Comparison of ENCODE assay signal across 26 cellular contexts in genomic region chr18:36142751-36143150, GRCh38. TPM values are rescaled to one million over a fixed set of nuclear protein-coding genes. Genes with fewer than 3 reads are reported as not detected.
DNase-seq lines count a peak whose midpoint lies in the region; ATAC-seq, FAIRE-seq and TF ChIP-seq lines count a peak whose summit lies in the region.
"Had no signal": no experiment of that assay in that cellular context is flagged by ENCODE, and none has a peak within 500 bp of the region (broad histone marks: within the 10 kb centered on the region; RNA-seq: fewer than 3 reads in every experiment).

No MANE protein-coding gene starts in this region.

- TF ChIP-seq RAD21 in GM12878 (IDR thresholded peaks at IDR 0.05; ENCODE audit: insufficient read depth, low read depth, low read length), result no peak

- no peak overlapping the region for H3K27ac Mint-ChIP-seq in activated CD4-positive, alpha-beta T cell treated with anti-CD3 and anti-CD28 coated beads for 36 hours
- H3K27ac Mint-ChIP-seq in activated CD4-positive, alpha-beta T cell treated with anti-CD3 and anti-CD28 coated beads, Interleukin-2, amount 10 ng/mL, durations not matched to agents 7 days and 5 days, result no peak overlapping the region
- H3K27ac Mint-ChIP-seq: CD14-positive monocyte; CD4-positive, alpha-beta T cell; HFFc6 had no signal

- H3K4ac ChIP-seq in mesenchymal stem cell (ENCODE audit: low read depth in 1 of 2, low read length in 2 of 2), result no peak overlapping the region

- no peak for TF ChIP-seq EP300 in GM12878 (IDR thresholded peaks at IDR 0.05; ENCODE audit: borderline replicate concordance in 1 of 2, control insufficient read depth in 1 of 2, low read depth in 2 of 2, low read length in 2 of 2)

- BruUV-seq in GM12878 (replicated peaks; lab: Mats Ljungman, UMichigan), result no TSS peak

- H3K4me3 ChIP-seq in GM12878, result no peak overlapping the region
- no peak overlapping the region for H3K4me3 ChIP-seq in mesenchymal stem cell (ENCODE audit: insufficient read depth in 1 of 2, low read depth in 1 of 2, low read length in 2 of 2)
- H3K4me3 ChIP-seq: A549; BLaER1 treated with 17β-estradiol and CSF1 and Interleukin-3, amounts not matched to agents 10 nM and 100 nM; HAP-1 had no signal

- H2AFZ ChIP-seq in GM12878 (ENCODE audit: control insufficient read depth, low read depth, low read length) (no peak overlapping the region), mesenchymal stem cell (ENCODE audit: low read depth, low read length) (no peak overlapping the region)

- no peak overlapping the region for H2AK5ac ChIP-seq in mesenchymal stem cell (ENCODE audit: low read length, severe bottlenecking)

- no peak overlapping the region for H2BK120ac ChIP-seq in mesenchymal stem cell (ENCODE audit: low read depth, low read length)

- no peak overlapping the region for H2BK5ac ChIP-seq in mesenchymal stem cell (ENCODE audit: low read depth, low read length, poor library complexity, severe bottlenecking)

- no peak overlapping the region for H2BK12ac ChIP-seq in mesenchymal stem cell (ENCODE audit: low read length in 2 of 2)

- no peaks in the 10 kb centered on the region for H3K9me3 Mint-ChIP-seq in activated CD4-positive, alpha-beta T cell treated with anti-CD3 and anti-CD28 coated beads for 36 hours (ENCODE audit: low read depth)
- no peaks in the 10 kb centered on the region for H3K9me3 Mint-ChIP-seq in activated CD4-positive, alpha-beta T cell treated with anti-CD3 and anti-CD28 coated beads, Interleukin-2, amount 10 ng/mL, durations not matched to agents 7 days and 5 days
- H3K9me3 Mint-ChIP-seq: CD14-positive monocyte; CD4-positive, alpha-beta T cell; CD8-positive, alpha-beta memory T cell; HFFc6 had no signal

- H3K9ac ChIP-seq in GM12878 (ENCODE audit: control insufficient read depth, insufficient read depth, low read length) (no peak overlapping the region), mesenchymal stem cell (ENCODE audit: low read length) (no peak overlapping the region)
- H3K9ac ChIP-seq: BLaER1 treated with 17β-estradiol and CSF1 and Interleukin-3, amounts not matched to agents 10 nM and 100 nM had no signal

- H3K18ac ChIP-seq in mesenchymal stem cell (ENCODE audit: low read depth in 1 of 2, low read length in 2 of 2), result no peak overlapping the region

- H3K14ac ChIP-seq in mesenchymal stem cell (ENCODE audit: low read length in 2 of 2), result no peak overlapping the region

- H3K79me2 ChIP-seq in GM12878 (ENCODE audit: control insufficient read depth, insufficient read depth, low read length), result no peaks in the 10 kb centered on the region; the same call in 1 of the 2 replicates

- H4K91ac ChIP-seq in mesenchymal stem cell (ENCODE audit: low read length), result no peak overlapping the region

- H3K27me3 ChIP-seq in GM12878 (replicated peaks in 1 of 2; ENCODE audit: control insufficient read depth in 2 of 2, insufficient read depth in 2 of 2, low read length in 1 of 2) (no peaks in the 10 kb centered on the region), mesenchymal stem cell (ENCODE audit: control insufficient read depth in 1 of 2, insufficient read depth in 1 of 2, low read length in 2 of 2) (no peaks in the 10 kb centered on the region)
- H3K27me3 ChIP-seq: BE2C; BLaER1 treated with 17β-estradiol and CSF1 and Interleukin-3, amounts not matched to agents 10 nM and 100 nM had no signal

- H3K4me2 ChIP-seq in GM12878 (ENCODE audit: control insufficient read depth, insufficient read depth) (no peak overlapping the region), mesenchymal stem cell (ENCODE audit: low read length, poor library complexity, severe bottlenecking) (no peak overlapping the region)
- H3K4me2 ChIP-seq: A549; BLaER1 treated with 17β-estradiol and CSF1 and Interleukin-3, amounts not matched to agents 10 nM and 100 nM had no signal

- CTCF ChIA-PET in activated CD4-positive, alpha-beta T cell treated with anti-CD3 and anti-CD28 coated beads for 36 hours (lab: Charles Lee), result interaction anchor here (0.7 to 1.8 kb wide), 4 partner anchors 14 to 47 kb away, joined by 3 to 5 read pairs (median 4); no protein-coding TSS in a partner anchor
- CTCF ChIA-PET in activated CD4-positive, alpha-beta T cell treated with anti-CD3 and anti-CD28 coated beads, Interleukin-2, amount 10 ng/mL, durations not matched to agents 7 days and 5 days (lab: Charles Lee), result interaction anchor here (0.7 kb wide), 1 partner anchor 1274 kb away, joined by 9 read pairs; no protein-coding TSS in a partner anchor
- CTCF ChIA-PET in GM12878 (lab: Yijun Ruan, JAX), result interaction anchor here (0.5 to 1.0 kb wide), 2 partner anchors 14 to 426 kb away, joined by 3 to 5 read pairs; partner anchors contain the start of gene SLC39A6

- H2BK15ac ChIP-seq in mesenchymal stem cell (ENCODE audit: low read depth, poor library complexity, severe bottlenecking), result no peak overlapping the region

- DNase-seq in activated CD4-positive, alpha-beta T cell treated with anti-CD3 and anti-CD28 coated beads for 36 hours, result no peak
- DNase-seq in activated CD4-positive, alpha-beta T cell treated with anti-CD3 and anti-CD28 coated beads, Interleukin-2, amount 10 ng/mL, durations not matched to agents 7 days and 5 days, result no peak
- peak; percentile 9 for DNase-seq in GM10266 (ENCODE audit: extremely low spot score)
- DNase-seq in GM12878 (ENCODE audit: low read depth, low spot score), result no peak
- DNase-seq in NCI-H446 treated with DMSO at 0.1 percent for 48 hours (lab: John Stamatoyannopoulos, UW), result no peak
- DNase-seq in stimulated activated CD8-positive, alpha-beta memory T cell treated with anti-CD3 and anti-CD28 coated beads, Interleukin-4, amount 100 ng/mL, for 48 hours, result no peak
- no peak for DNase-seq in mesenchymal stem cell
- DNase-seq: ACHN; AML-193; BE2C; CD4-positive, alpha-beta T cell; CD8-positive, alpha-beta memory T cell; DMS53; DMS79 treated with DMSO at 0.1 percent for 48 hours; GOT3; HFFc6 had no signal

- H3K36me3 Mint-ChIP-seq in activated CD4-positive, alpha-beta T cell treated with anti-CD3 and anti-CD28 coated beads for 36 hours (ENCODE audit: low read depth), result peaks cover 52% of the 10 kb centered on the region
- H3K36me3 Mint-ChIP-seq in activated CD4-positive, alpha-beta T cell treated with anti-CD3 and anti-CD28 coated beads, Interleukin-2, amount 10 ng/mL, durations not matched to agents 7 days and 5 days (ENCODE audit: low read depth), result peaks cover 49% of the 10 kb centered on the region

- H3K36me3 ChIP-seq in GM12878 (ENCODE audit: control insufficient read depth in 2 of 2, insufficient read depth in 2 of 2, low read length in 1 of 2), result peaks cover 3 to 37% of the 10 kb centered on the region in 2 experiments
- H3K36me3 ChIP-seq in mesenchymal stem cell (ENCODE audit: control insufficient read depth in 1 of 2, insufficient read depth in 2 of 2, low read depth in 1 of 2, low read length in 2 of 2), result peaks cover 32 to 94% of the 10 kb centered on the region in 2 experiments

- intact Hi-C loops in activated CD4-positive, alpha-beta T cell treated with anti-CD3 and anti-CD28 coated beads for 36 hours (cut with DNase I, micrococcal nuclease), result no loop called here
- intact Hi-C loops in GM12878 (cut with micrococcal nuclease; ENCODE audit: unreplicated experiment), result no loop called here

- no peaks in the 10 kb centered on the region for H4K20me1 ChIP-seq in GM12878 (ENCODE audit: control insufficient read depth, insufficient read depth)

- H3K4me1 Mint-ChIP-seq in activated CD4-positive, alpha-beta T cell treated with anti-CD3 and anti-CD28 coated beads for 36 hours, result peaks cover 7% of the 10 kb centered on the region
- H3K4me1 Mint-ChIP-seq in activated CD4-positive, alpha-beta T cell treated with anti-CD3 and anti-CD28 coated beads, Interleukin-2, amount 10 ng/mL, durations not matched to agents 7 days and 5 days, result peaks cover 10% of the 10 kb centered on the region
- H3K4me1 Mint-ChIP-seq: CD14-positive monocyte had no signal

- H3K79me1 ChIP-seq in mesenchymal stem cell (replicated peaks; ENCODE audit: low read length, poor library complexity, severe bottlenecking), result peaks cover 26% of the 10 kb centered on the region

- H4K8ac ChIP-seq in mesenchymal stem cell (ENCODE audit: low read length), result no peak overlapping the region

- RAD21 ChIA-PET in GM12878 (lab: Charles Lee; ENCODE audit: unreplicated experiment), result no interaction called here

- H3K9me3 ChIP-seq in GM12878 (replicated peaks; ENCODE audit: control insufficient read depth, insufficient read depth, low read length) (no peaks in the 10 kb centered on the region), mesenchymal stem cell (ENCODE audit: control insufficient read depth, low read length) (no peaks in the 10 kb centered on the region)
- H3K9me3 ChIP-seq: A549; BE2C; BLaER1 treated with 17β-estradiol and CSF1 and Interleukin-3, amounts not matched to agents 10 nM and 100 nM; HAP-1 had no signal

- H3K27ac ChIP-seq in GM12878 (ENCODE audit: control insufficient read depth, insufficient read depth), result no peak overlapping the region
- H3K27ac ChIP-seq in mesenchymal stem cell (ENCODE audit: low read length, poor library complexity, severe bottlenecking), result no peak overlapping the region
- H3K27ac ChIP-seq: 22Rv1; A549; BLaER1 treated with 17β-estradiol and CSF1 and Interleukin-3, amounts not matched to agents 10 nM and 100 nM had no signal

- in situ Hi-C loops in GM12878 (cut with MboI), result no loop called here

- TF ChIP-seq CTCF in GM10266 (IDR thresholded peaks at IDR 0.05; ENCODE audit: control insufficient read depth, insufficient read depth, low read depth, missing control alignments), result no peak
- no peak for TF ChIP-seq CTCF in GM12878 (IDR thresholded peaks at IDR 0.05 in 2 of 3, conservative IDR thresholded peaks at IDR 0.05 in 1 of 3; ENCODE audit: control insufficient read depth in 2 of 3, extremely low read depth in 1 of 3, insufficient read depth in 1 of 3, low read depth in 3 of 3, low read length in 3 of 3)

- no peak overlapping the region for H3K23ac ChIP-seq in mesenchymal stem cell (ENCODE audit: low read length in 2 of 2)

- no peaks in the 10 kb centered on the region for H3K27me3 Mint-ChIP-seq in activated CD4-positive, alpha-beta T cell treated with anti-CD3 and anti-CD28 coated beads for 36 hours
- no peaks in the 10 kb centered on the region for H3K27me3 Mint-ChIP-seq in activated CD4-positive, alpha-beta T cell treated with anti-CD3 and anti-CD28 coated beads, Interleukin-2, amount 10 ng/mL, durations not matched to agents 7 days and 5 days
- H3K27me3 Mint-ChIP-seq: CD4-positive, alpha-beta T cell; CD8-positive, alpha-beta memory T cell had no signal

- ATAC-seq in activated CD4-positive, alpha-beta T cell treated with anti-CD3 and anti-CD28 coated beads for 36 hours, result peak; percentile 64
- ATAC-seq in GM12878, result peak; percentile 18; the same call in 1 of the 3 replicates
- ATAC-seq: A549 had no signal

- H3K4me3 Mint-ChIP-seq in activated CD4-positive, alpha-beta T cell treated with anti-CD3 and anti-CD28 coated beads for 36 hours, result no peak overlapping the region
- no peak overlapping the region for H3K4me3 Mint-ChIP-seq in activated CD4-positive, alpha-beta T cell treated with anti-CD3 and anti-CD28 coated beads, Interleukin-2, amount 10 ng/mL, durations not matched to agents 7 days and 5 days
- H3K4me3 Mint-ChIP-seq: CD14-positive monocyte; CD4-positive, alpha-beta T cell; CD8-positive, alpha-beta memory T cell; HFFc6 had no signal

- FAIRE-seq in A204.1 (lab: Jason Lieb, UNC), result peak; percentile 66
- no peak for FAIRE-seq in GM12878 (lab: Jason Lieb, UNC)
- FAIRE-seq: A549, GM12891, GM18507, H54 had no signal

- SMC1A ChIA-PET in GM12878 (lab: Charles Lee; ENCODE audit: uncharacterized antibody, unreplicated experiment), result interaction anchor here (1.3 kb wide), 1 partner anchor 9 kb away, joined by 3 read pairs; no protein-coding TSS in a partner anchor

- 30% methylated on average over 3 of the region's 3 CpGs for WGBS in GM12878 (ENCODE audit: insufficient coverage, insufficient replicate concordance, low lambda C conversion rate, missing lambda C conversion rate)
- 100% methylated on average over 1 of the region's 3 CpGs for WGBS in mesenchymal stem cell

- TF ChIP-seq POLR2A in GM12878 (IDR thresholded peaks at IDR 0.05; ENCODE audit: low read depth, low read length), result no peak

- POLR2A ChIA-PET in activated CD4-positive, alpha-beta T cell treated with anti-CD3 and anti-CD28 coated beads for 36 hours (lab: Charles Lee), result interaction anchor here (0.8 kb wide), 1 partner anchor 13 kb away, joined by 7 read pairs; the partner anchor contains the start of gene ELP2
- POLR2A ChIA-PET in activated CD4-positive, alpha-beta T cell treated with anti-CD3 and anti-CD28 coated beads, Interleukin-2, amount 10 ng/mL, durations not matched to agents 7 days and 5 days (lab: Charles Lee), result interaction anchor here (0.6 kb wide), 1 partner anchor 14 kb away, joined by 7 read pairs; the partner anchor contains the start of gene SLC39A6
- POLR2A ChIA-PET in GM12878 (lab: Charles Lee), result interaction anchor here (1.5 kb wide), 1 partner anchor 19 kb away, joined by 6 read pairs; no protein-coding TSS in a partner anchor

- H3K4me1 ChIP-seq in GM12878 (ENCODE audit: control insufficient read depth, insufficient read depth, low read length), result no peaks in the 10 kb centered on the region
- H3K4me1 ChIP-seq in mesenchymal stem cell (ENCODE audit: control insufficient read depth, insufficient read depth, low read depth, low read length), result peaks cover 2% of the 10 kb centered on the region
- H3K4me1 ChIP-seq: A549, BE2C, HAP-1 had no signal

RNA-seq across cellular contexts. Expression of gene ELP2, which starts 13.1 kb away (rescaled TPM):
- 100 to 1,000 TPM in 1 of 2 experiments, 10 to 100 TPM in 1; 76.5 to 114 TPM for total RNA-seq in activated CD4-positive, alpha-beta T cell treated with anti-CD3 and anti-CD28 coated beads for 36 hours
- 10 to 100 TPM; 63.3 to 72.8 TPM for total RNA-seq in activated CD4-positive, alpha-beta T cell treated with anti-CD3 and anti-CD28 coated beads, Interleukin-2, amount 10 ng/mL, durations not matched to agents 7 days and 5 days
- 502 and 522 TPM in 2 replicates for total RNA-seq in GM12878 (2013; cell fraction: nucleolus; rRNA removed)
- total RNA-seq in GM12878 (2014; rRNA removed), result 117 and 145 TPM in 2 replicates
- total RNA-seq in GM12878 (2014; rRNA removed; fragmentation: Illumina TruSeq; extraction: Trizol), result 58.9 and 59.8 TPM in 2 replicates
- 88.8 and 92.8 TPM in 2 replicates for total RNA-seq in GM12878 (2021)
- polyA plus RNA-seq in GM12878 (2011; ENCODE audit: low read depth), result 85.1 TPM
- 134 and 180 TPM in 2 replicates for polyA plus RNA-seq in GM12878 (2011; rRNA removed)
- 57.9 and 70.0 TPM in 2 replicates for polyA plus RNA-seq in GM12878 (2011; cell fraction: cytosol; rRNA removed)
- polyA plus RNA-seq in GM12878 (2011; cell fraction: nucleus; rRNA removed), result 110 and 124 TPM in 2 replicates
- polyA plus RNA-seq in GM12878 (2012), result 98.3 and 108 TPM in 2 replicates
- polyA plus RNA-seq in GM12878 (2014; fragmentation: Illumina TruSeq; extraction: Trizol), result 56.9 and 73.2 TPM in 2 replicates
- polyA plus RNA-seq in GM12878 (2014; fragmentation: Nextera tagmentation; extraction: Ambion mirVana), result 10 to 100 TPM; 90.6 to 90.7 TPM
- 58.4 and 65.5 TPM in 2 replicates for polyA plus RNA-seq in GM12878 (2014; rRNA removed)
- 10 to 100 TPM; 76.9 to 86.4 TPM for polyA plus RNA-seq in GM12878 (2016; fragmentation: Nextera tagmentation; extraction: Ambion mirVana)
- 139 and 161 TPM in 2 replicates for polyA minus RNA-seq in GM12878 (2011; rRNA and poly(A)+ RNA removed)
- polyA minus RNA-seq in GM12878 (2011; cell fraction: cytosol; rRNA and poly(A)+ RNA removed), result 40.2 and 47.3 TPM in 2 replicates
- 111 and 131 TPM in 2 replicates for polyA minus RNA-seq in GM12878 (2011; cell fraction: nucleus; rRNA and poly(A)+ RNA removed)
- 69.9 TPM for polyA plus RNA-seq in mesenchymal stem cell (2013, experiment 1 of 2)
- 67.5 TPM for polyA plus RNA-seq in mesenchymal stem cell (2013, experiment 2 of 2)

RNA-seq across cellular contexts. Expression of gene SLC39A6, which starts 13.6 kb away (rescaled TPM):
- total RNA-seq in activated CD4-positive, alpha-beta T cell treated with anti-CD3 and anti-CD28 coated beads for 36 hours, result 10 to 100 TPM; 23.9 to 28.6 TPM
- total RNA-seq in activated CD4-positive, alpha-beta T cell treated with anti-CD3 and anti-CD28 coated beads, Interleukin-2, amount 10 ng/mL, durations not matched to agents 7 days and 5 days, result 10 to 100 TPM; 20.1 to 22.5 TPM
- total RNA-seq in GM12878 (2013; cell fraction: nucleolus; rRNA removed), result 49.7 and 61.2 TPM in 2 replicates
- total RNA-seq in GM12878 (2014; rRNA removed) (53.3 and 58.1 TPM in 2 replicates), GM12878 (2014; rRNA removed; fragmentation: Illumina TruSeq; extraction: Trizol) (54.8 and 54.9 TPM in 2 replicates), GM12878 (2021) (31.5 and 31.8 TPM in 2 replicates)
- polyA plus RNA-seq in GM12878 (2011; ENCODE audit: low read depth), result 22.7 TPM
- polyA plus RNA-seq in GM12878 (2011; rRNA removed) (65.1 and 65.9 TPM in 2 replicates), GM12878 (2014; fragmentation: Illumina TruSeq; extraction: Trizol) (51.5 and 60.6 TPM in 2 replicates), GM12878 (2014; fragmentation: Nextera tagmentation; extraction: Ambion mirVana) (10 to 100 TPM; 12.4 to 19.5 TPM), GM12878 (2014; rRNA removed) (27.7 and 34.1 TPM in 2 replicates), GM12878 (2016; fragmentation: Nextera tagmentation; extraction: Ambion mirVana) (10 to 100 TPM; 38.7 to 43.9 TPM)
- 37.4 and 45.2 TPM in 2 replicates for polyA plus RNA-seq in GM12878 (2011; cell fraction: cytosol; rRNA removed)
- polyA plus RNA-seq in GM12878 (2011; cell fraction: nucleus; rRNA removed), result 27.5 and 31.7 TPM in 2 replicates
- polyA plus RNA-seq in GM12878 (2012), result 20.1 and 22.9 TPM in 2 replicates
- 66.1 and 89.0 TPM in 2 replicates for polyA minus RNA-seq in GM12878 (2011; rRNA and poly(A)+ RNA removed)
- 13.1 and 16.2 TPM in 2 replicates for polyA minus RNA-seq in GM12878 (2011; cell fraction: cytosol; rRNA and poly(A)+ RNA removed)
- polyA minus RNA-seq in GM12878 (2011; cell fraction: nucleus; rRNA and poly(A)+ RNA removed), result 10.6 and 15.5 TPM in 2 replicates
- 155 TPM for polyA plus RNA-seq in mesenchymal stem cell (2013, experiment 1 of 2)
- 158 TPM for polyA plus RNA-seq in mesenchymal stem cell (2013, experiment 2 of 2)

RNA-seq across cellular contexts. Expression of gene MOCOS, which starts 44.5 kb away (rescaled TPM):
- under 1 TPM; 0.07 to 0.11 TPM for total RNA-seq in activated CD4-positive, alpha-beta T cell treated with anti-CD3 and anti-CD28 coated beads for 36 hours
- under 1 TPM; 0.05 to 0.17 TPM for total RNA-seq in activated CD4-positive, alpha-beta T cell treated with anti-CD3 and anti-CD28 coated beads, Interleukin-2, amount 10 ng/mL, durations not matched to agents 7 days and 5 days
- total RNA-seq in GM12878 (2013; cell fraction: nucleolus; rRNA removed), result 0.19 TPM in 1 of 2 replicates, not detected in the other
- total RNA-seq in GM12878 (2014; rRNA removed) (0.34 and 0.49 TPM in 2 replicates), GM12878 (2014; rRNA removed; fragmentation: Illumina TruSeq; extraction: Trizol) (0.31 and 0.41 TPM in 2 replicates), GM12878 (2021) (0.35 and 0.38 TPM in 2 replicates)
- 0.04 TPM for polyA plus RNA-seq in GM12878 (2011; ENCODE audit: low read depth)
- polyA plus RNA-seq in GM12878 (2011; rRNA removed) (0.56 and 1.1 TPM in 2 replicates), GM12878 (2014; fragmentation: Illumina TruSeq; extraction: Trizol) (0.21 and 0.24 TPM in 2 replicates), GM12878 (2014; fragmentation: Nextera tagmentation; extraction: Ambion mirVana) (under 1 TPM; 0.16 to 0.26 TPM), GM12878 (2014; rRNA removed) (0.46 and 0.58 TPM in 2 replicates), GM12878 (2016; fragmentation: Nextera tagmentation; extraction: Ambion mirVana) (under 1 TPM; 0.25 to 0.47 TPM)
- 0.28 and 0.30 TPM in 2 replicates for polyA plus RNA-seq in GM12878 (2011; cell fraction: cytosol; rRNA removed)
- polyA plus RNA-seq in GM12878 (2011; cell fraction: nucleus; rRNA removed), result 0.25 and 0.29 TPM in 2 replicates
- polyA plus RNA-seq in GM12878 (2012), result 0.04 and 0.13 TPM in 2 replicates
- 0.15 and 0.52 TPM in 2 replicates for polyA minus RNA-seq in GM12878 (2011; rRNA and poly(A)+ RNA removed)
- polyA minus RNA-seq in GM12878 (2011; cell fraction: cytosol; rRNA and poly(A)+ RNA removed), result 0.40 and 0.73 TPM in 2 replicates
- polyA minus RNA-seq in GM12878 (2011; cell fraction: nucleus; rRNA and poly(A)+ RNA removed), result 0.24 and 0.38 TPM in 2 replicates
- 0.70 TPM for polyA plus RNA-seq in mesenchymal stem cell (2013, experiment 1 of 2)
- polyA plus RNA-seq in mesenchymal stem cell (2013, experiment 2 of 2), result 0.68 TPM
- total RNA-seq: CD4-positive, alpha-beta T cell; G401 had no signal
